ENCODE assay signal across 1 cellular context in genomic region chr5:134844252-134844651, GRCh38.
TF ChIP-seq lines count a peak whose summit lies in the region.

No MANE protein-coding gene starts in this region.

TF ChIP-seq in IMR-90, 13 proteins besides CTCF, POLR2A, EP300 and RAD21 (continued from another document):
- TF ChIP-seq USF2 (IDR thresholded peaks at IDR 0.05; ENCODE audit: low read depth, low read length) (no peak), RCOR1 (IDR thresholded peaks at IDR 0.05; ENCODE audit: insufficient replicate concordance, low read length) (no peak), RFX5 (IDR thresholded peaks at IDR 0.05; ENCODE audit: low read depth, low read length) (no peak), MAFK (IDR thresholded peaks at IDR 0.05; ENCODE audit: low read depth, low read length) (no peak), SMC3 (IDR thresholded peaks at IDR 0.05; ENCODE audit: low read depth, low read length) (no peak), NFE2L2 (IDR thresholded peaks at IDR 0.05; ENCODE audit: low read depth, low read length) (no peak), CEBPB (IDR thresholded peaks at IDR 0.05; ENCODE audit: low read depth, low read length) (no peak), MAZ (IDR thresholded peaks at IDR 0.05; ENCODE audit: borderline replicate concordance, low read depth, low read length) (no peak), ELK1 (IDR thresholded peaks at IDR 0.05; ENCODE audit: borderline replicate concordance, low read depth, low read length) (no peak), BHLHE40 (IDR thresholded peaks at IDR 0.05; ENCODE audit: low read depth, low read length) (no peak), MXI1 (IDR thresholded peaks at IDR 0.05; ENCODE audit: borderline replicate concordance, low read depth, low read length) (no peak), FOS (IDR thresholded peaks at IDR 0.05; ENCODE audit: low read depth, low read length) (no peak)
